14 cellular contexts compared by ENCODE assay signal in the genomic region with DNA sequence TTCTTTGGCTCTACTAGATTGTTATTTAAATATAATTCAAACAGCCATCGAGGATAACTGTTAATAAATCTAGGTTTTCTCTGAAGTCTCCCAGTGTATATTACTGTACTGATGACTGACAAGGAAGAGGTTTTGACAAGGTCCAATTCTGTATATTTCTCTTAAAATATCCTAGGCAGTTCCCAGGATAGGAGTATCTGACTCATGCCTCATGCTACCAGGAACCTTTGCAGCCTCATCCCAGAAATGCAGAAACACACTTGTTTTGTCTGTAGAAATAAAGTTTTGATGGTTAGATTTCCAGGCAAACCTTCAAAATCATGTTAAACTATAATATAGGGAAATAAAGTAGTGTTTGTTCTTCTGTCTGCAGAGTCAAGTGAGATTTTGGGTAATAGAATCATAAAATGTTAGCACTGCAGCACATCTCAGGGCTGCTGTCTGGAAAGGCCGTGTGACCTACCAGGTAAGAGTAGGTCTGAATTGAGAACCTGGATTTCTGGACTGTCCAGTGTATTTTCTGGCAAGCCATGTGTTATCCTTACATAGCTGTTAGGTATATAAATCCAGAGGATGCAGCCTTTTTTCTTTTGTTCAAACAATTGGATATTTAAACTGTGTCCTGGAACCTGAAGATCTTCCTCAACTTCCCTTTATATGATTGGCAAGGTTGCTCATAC. TPM values are rescaled to one million over a fixed set of nuclear protein-coding genes. Genes with fewer than 3 reads are reported as not detected.
DNase-seq lines count a peak whose midpoint lies in the region; ATAC-seq and TF ChIP-seq lines count a peak whose summit lies in the region.
"Had no signal": no experiment of that assay in that cellular context is flagged by ENCODE, and none has a peak within 500 bp of the region (broad histone marks: within the 10 kb centered on the region; RNA-seq: fewer than 3 reads in every experiment).

No MANE protein-coding gene starts in this region.

- H3K4me1 ChIP-seq in gastroesophageal sphincter, result peaks cover 5 to 100% (median 33%) of the 10 kb centered on the region in 3 donors

- TF ChIP-seq EP300 in gastroesophageal sphincter (IDR thresholded peaks at IDR 0.05), result no peak

- no peaks in the 10 kb centered on the region for H3K27me3 Mint-ChIP-seq in activated naive CD4-positive, alpha-beta T cell treated with anti-CD3 and anti-CD28 coated beads, Interleukin-2, amount 50 U/mL, for 24 hours
- H3K27me3 Mint-ChIP-seq in T-helper 17 cell, result no peaks in the 10 kb centered on the region

- H3K4me3 ChIP-seq in gastroesophageal sphincter, result no peak overlapping the region
- H3K4me3 ChIP-seq: cardiac muscle cell had no signal

- H3K27me3 ChIP-seq in gastroesophageal sphincter, result no peaks in the 10 kb centered on the region
- H3K27me3 ChIP-seq: cardiac muscle cell had no signal

- peaks cover 5% of the 10 kb centered on the region for H3K36me3 Mint-ChIP-seq in activated naive CD4-positive, alpha-beta T cell treated with anti-CD3 and anti-CD28 coated beads, Interleukin-2, amount 50 U/mL, for 24 hours
- H3K36me3 Mint-ChIP-seq in T-helper 17 cell (ENCODE audit: low read depth), result peaks cover 5% of the 10 kb centered on the region

- peak overlapping the region; percentile 85 for H3K27ac Mint-ChIP-seq in activated naive CD4-positive, alpha-beta T cell treated with anti-CD3 and anti-CD28 coated beads, Interleukin-2, amount 50 U/mL, for 24 hours
- H3K27ac Mint-ChIP-seq in T-helper 17 cell, result peak overlapping the region; percentile 96

- no peak overlapping the region for H3K27ac ChIP-seq in gastroesophageal sphincter
- H3K27ac ChIP-seq: cardiac muscle cell had no signal

- no peaks in the 10 kb centered on the region for H3K9me3 ChIP-seq in T-helper 17 cell (ENCODE audit: control insufficient read depth, low read length, poor library complexity, severe bottlenecking)
- H3K9me3 ChIP-seq in gastroesophageal sphincter, result no peaks in the 10 kb centered on the region

- H3K4me3 Mint-ChIP-seq in activated naive CD4-positive, alpha-beta T cell treated with anti-CD3 and anti-CD28 coated beads, Interleukin-2, amount 50 U/mL, for 24 hours, result peak overlapping the region; percentile 70
- H3K4me3 Mint-ChIP-seq in T-helper 17 cell, result peak overlapping the region; percentile 15

- no peaks in the 10 kb centered on the region for H3K9me3 Mint-ChIP-seq in activated naive CD4-positive, alpha-beta T cell treated with anti-CD3 and anti-CD28 coated beads, Interleukin-2, amount 50 U/mL, for 24 hours

- TF ChIP-seq POLR2A in gastroesophageal sphincter (IDR thresholded peaks at IDR 0.05), result no peak

- ATAC-seq in T-helper 17 cell, result no peak
- no peak for ATAC-seq in gastroesophageal sphincter
- ATAC-seq in GM21825 (IDR thresholded peaks at IDR 0.05; ENCODE audit: unreplicated experiment), result no peak

- peaks cover 74% of the 10 kb centered on the region for H3K4me1 Mint-ChIP-seq in activated naive CD4-positive, alpha-beta T cell treated with anti-CD3 and anti-CD28 coated beads, Interleukin-2, amount 50 U/mL, for 24 hours
- peaks cover 48% of the 10 kb centered on the region for H3K4me1 Mint-ChIP-seq in T-helper 17 cell

- H3K36me3 ChIP-seq in gastroesophageal sphincter, result peaks cover 0 to 16% of the 10 kb centered on the region in 2 donors
- H3K36me3 ChIP-seq: cardiac muscle cell had no signal

- 33 to 61% methylated on average over 2 of the region's 2 CpGs for WGBS in gastroesophageal sphincter (ENCODE audit: low coverage in 1 of 2), 2 donors

- TF ChIP-seq CTCF in gastroesophageal sphincter (IDR thresholded peaks at IDR 0.05), result no peak

- no peak for DNase-seq in activated naive CD4-positive, alpha-beta T cell treated with Interleukin-2 at 50 U/mL for 16 hours
- DNase-seq in T-helper 17 cell, result no peak
- DNase-seq in fibroblast of peridontal ligament (ENCODE audit: extremely low read depth), result peak; percentile 25
- no peak for DNase-seq in activated CD4-positive, CD25-positive, alpha-beta regulatory T cell treated with anti-CD3 and anti-CD28 coated beads, Interleukin-2, amount 50 U/mL, for 72 hours
- no peak for DNase-seq in NCI-H226
- DNase-seq: activated T-cell treated with anti-CD3 and anti-CD28 coated beads for 4 hours, AML-193, erythroblast, H7, posterior cingulate gyrus had no signal

RNA-seq across cellular contexts. Expression of gene UBE2D2, which starts 8.3 kb away (rescaled TPM):
- 100 to 1,000 TPM; 153 to 165 TPM for total RNA-seq in T-helper 17 cell
- 100 to 1,000 TPM in 1 of 4 donors, 10 to 100 TPM in 3; 65.2 to 114 (median 85.6) TPM for total RNA-seq in gastroesophageal sphincter
